ENCODE assay signal across 8 cellular contexts in genomic region chr5:156934450-156935211, GRCh38. TPM values are rescaled to one million over a fixed set of nuclear protein-coding genes. Genes with fewer than 3 reads are reported as not detected.
A peak's percentile ranks its signal among the peaks of the same experiment; 100 is the strongest.
DNase-seq lines count a peak whose midpoint lies in the region; ATAC-seq lines count a peak whose summit lies in the region.

No MANE protein-coding gene starts in this region.

- peak overlapping the region; percentile 29 for H3K27ac Mint-ChIP-seq in T-helper 2 cell treated with Interferon-gamma antibody and Interleukin-4, amounts not matched to agents 5 μg/mL and 100 μg/mL, for 36 hours
- H3K27ac Mint-ChIP-seq in natural killer cell treated with Interleukin-12 subunit alpha and Interleukin-12 subunit beta and Interleukin-15 and Interleukin-18, amount 100 ng/mL, for 72 hours, result peak overlapping the region; percentile 84 to 94

- H3K27me3 Mint-ChIP-seq in T-helper 2 cell treated with Interferon-gamma antibody and Interleukin-4, amounts not matched to agents 5 μg/mL and 100 μg/mL, for 36 hours (ENCODE audit: low read depth), result no peaks in the 10 kb centered on the region
- no peaks in the 10 kb centered on the region for H3K27me3 Mint-ChIP-seq in natural killer cell treated with Interleukin-12 subunit alpha and Interleukin-12 subunit beta and Interleukin-15 and Interleukin-18, amount 100 ng/mL, for 72 hours

- peaks cover 17% of the 10 kb centered on the region for H3K36me3 Mint-ChIP-seq in T-helper 2 cell treated with Interferon-gamma antibody and Interleukin-4, amounts not matched to agents 5 μg/mL and 100 μg/mL, for 36 hours (ENCODE audit: low read depth)
- peaks cover 30% of the 10 kb centered on the region for H3K36me3 Mint-ChIP-seq in natural killer cell treated with Interleukin-12 subunit alpha and Interleukin-12 subunit beta and Interleukin-15 and Interleukin-18, amount 100 ng/mL, for 72 hours

- H3K9me3 Mint-ChIP-seq in T-helper 2 cell treated with Interferon-gamma antibody and Interleukin-4, amounts not matched to agents 5 μg/mL and 100 μg/mL, for 36 hours, result peaks cover 12% of the 10 kb centered on the region
- H3K9me3 Mint-ChIP-seq in natural killer cell treated with Interleukin-12 subunit alpha and Interleukin-12 subunit beta and Interleukin-15 and Interleukin-18, amount 100 ng/mL, for 72 hours, result peaks cover 7% of the 10 kb centered on the region

- H3K4me3 Mint-ChIP-seq in T-helper 2 cell treated with Interferon-gamma antibody and Interleukin-4, amounts not matched to agents 5 μg/mL and 100 μg/mL, for 36 hours, result peak overlapping the region; percentile 38
- H3K4me3 Mint-ChIP-seq in natural killer cell treated with Interleukin-12 subunit alpha and Interleukin-12 subunit beta and Interleukin-15 and Interleukin-18, amount 100 ng/mL, for 72 hours, result peak overlapping the region; percentile 62

- peaks cover 46% of the 10 kb centered on the region for H3K4me1 Mint-ChIP-seq in T-helper 2 cell treated with Interferon-gamma antibody and Interleukin-4, amounts not matched to agents 5 μg/mL and 100 μg/mL, for 36 hours (ENCODE audit: low read depth)
- peaks cover 65 to 71% of the 10 kb centered on the region in 2 donors for H3K4me1 Mint-ChIP-seq in natural killer cell treated with Interleukin-12 subunit alpha and Interleukin-12 subunit beta and Interleukin-15 and Interleukin-18, amount 100 ng/mL, for 72 hours (ENCODE audit: low read depth in 2 of 2)

- DNase-seq in NCI-H1436 (lab: John Stamatoyannopoulos, UW), result peak; percentile 42
- DNase-seq in NCI-H1436 treated with DMSO at 0.1 percent for 48 hours (lab: John Stamatoyannopoulos, UW), result no peak
- peak; percentile 61 for DNase-seq in T-helper 2 cell treated with Interferon-gamma antibody and Interleukin-4, amounts not matched to agents 5 μg/mL and 100 μg/mL, for 36 hours (ENCODE audit: low spot score)
- peak; percentile 42 for DNase-seq in central memory CD4-positive, alpha-beta T cell
- DNase-seq in natural killer cell treated with Interleukin-12 subunit alpha and Interleukin-12 subunit beta and Interleukin-15 and Interleukin-18, amount 100 ng/mL, for 72 hours (ENCODE audit: low spot score), result peak; percentile 81
- DNase-seq in GOT3 (lab: John Stamatoyannopoulos, UW), result no peak

- peak; percentile 51 for ATAC-seq in HG02610 (IDR thresholded peaks at IDR 0.05; ENCODE audit: unreplicated experiment)
- peak; percentile 85 to 87 for ATAC-seq in natural killer cell treated with Interleukin-12 subunit alpha and Interleukin-12 subunit beta and Interleukin-15 and Interleukin-18, amount 100 ng/mL, for 72 hours
- no peak for ATAC-seq in HG02642 (IDR thresholded peaks at IDR 0.05; ENCODE audit: poor library complexity, unreplicated experiment)

RNA-seq across cellular contexts. Expression of gene TIMD4, which starts 28.4 kb away (rescaled TPM):
- 10 to 100 TPM in 1 of 2 donors, 1 to 10 TPM in 1; 8.6 to 13.5 TPM for total RNA-seq in natural killer cell treated with Interleukin-12 subunit alpha and Interleukin-12 subunit beta and Interleukin-15 and Interleukin-18, amount 100 ng/mL, for 72 hours

Comparison
In these comparisons a context has a peak if more than half of its experiments do, and no peak if none do; other contexts are left out.
1. DNase-seq: peak in NCI-H1436 (single experiment), T-helper 2 cell treated with Interferon-gamma antibody and Interleukin-4, amounts not matched to agents 5 μg/mL and 100 μg/mL, for 36 hours (single experiment), central memory CD4-positive, alpha-beta T cell (single experiment) and natural killer cell treated with Interleukin-12 subunit alpha and Interleukin-12 subunit beta and Interleukin-15 and Interleukin-18, amount 100 ng/mL, for 72 hours (single experiment); none in NCI-H1436 treated with DMSO at 0.1 percent for 48 hours (single experiment) and GOT3 (single experiment).